In the genomic region with DNA sequence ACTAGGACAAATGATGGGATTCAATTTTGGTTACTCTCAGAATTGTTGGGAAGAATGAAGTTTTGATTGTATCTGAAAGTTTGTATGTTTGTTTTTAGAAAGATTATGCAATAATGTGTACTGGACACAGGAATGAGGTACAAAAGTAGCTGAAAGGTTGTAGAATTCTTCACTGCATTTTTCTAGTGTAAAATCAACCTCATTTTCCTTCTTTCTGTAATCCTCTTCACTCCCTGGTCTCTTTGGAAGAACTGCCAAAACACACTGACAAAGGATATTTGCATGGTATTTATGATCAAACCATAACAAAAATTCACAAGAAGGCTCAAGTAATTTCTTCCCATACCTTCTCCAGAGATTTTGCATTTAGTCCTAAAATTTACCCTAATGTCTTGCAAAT, we compare ENCODE assay signal across 22 cellular contexts.
"Had no signal": no experiment of that assay in that cellular context is flagged by ENCODE, and none has a peak within 500 bp of the region (broad histone marks: within the 10 kb centered on the region; RNA-seq: fewer than 3 reads in every experiment).

No MANE protein-coding gene starts in this region.

- ATAC-seq: activated CD8-positive, alpha-beta T cell treated with anti-CD3 and anti-CD28 coated beads, Interleukin-2, amount 10 ng/mL, durations not matched to agents 7 days and 5 days; activated naive CD8-positive, alpha-beta T cell treated with anti-CD3 and anti-CD28 coated beads, Interleukin-2, amount 50 U/mL, for 24 hours; activated T-cell treated with anti-CD3 and anti-CD28 coated beads, Interleukin-2, amount 50 U/mL, for 4 hours; gastrocnemius medialis; left lung; right cardiac atrium had no signal

- H3K27me3 ChIP-seq: cardiac muscle cell, gastrocnemius medialis, left lung, neural progenitor cell, thyroid gland had no signal

- H3K27ac ChIP-seq: cardiac muscle cell, gastrocnemius medialis, neural progenitor cell, prostate gland, thyroid gland had no signal

- H3K27me3 Mint-ChIP-seq: activated CD4-positive, alpha-beta T cell treated with anti-CD3 and anti-CD28 coated beads, Interleukin-2, amount 10 ng/mL, durations not matched to agents 24 days and 14 days; activated naive CD8-positive, alpha-beta T cell treated with anti-CD3 and anti-CD28 coated beads, Interleukin-2, amount 50 U/mL, for 24 hours had no signal

- H3K9me3 Mint-ChIP-seq: activated CD4-positive, alpha-beta T cell treated with anti-CD3 and anti-CD28 coated beads, Interleukin-2, amount 10 ng/mL, durations not matched to agents 24 days and 14 days; activated naive CD4-positive, alpha-beta T cell treated with anti-CD3 and anti-CD28 coated beads, Interleukin-2, amount 10 ng/mL, durations not matched to agents 7 days and 5 days; activated naive CD8-positive, alpha-beta T cell treated with anti-CD3 and anti-CD28 coated beads, Interleukin-2, amount 50 U/mL, for 24 hours; activated T-cell treated with anti-CD3 and anti-CD28 coated beads, Interleukin-2, amount 50 U/mL, for 4 hours; neural progenitor cell had no signal

- H3K4me3 ChIP-seq: cardiac muscle cell, gastrocnemius medialis, left lung, neural progenitor cell, prostate gland, thyroid gland had no signal

- H3K9me3 ChIP-seq: gastrocnemius medialis, left lung, prostate gland, thyroid gland had no signal

- H3K27ac Mint-ChIP-seq: activated CD4-positive, alpha-beta T cell treated with anti-CD3 and anti-CD28 coated beads, Interleukin-2, amount 10 ng/mL, durations not matched to agents 24 days and 14 days; activated CD8-positive, alpha-beta T cell treated with anti-CD3 and anti-CD28 coated beads, Interleukin-2, amount 10 ng/mL, durations not matched to agents 7 days and 5 days; activated naive CD4-positive, alpha-beta T cell treated with anti-CD3 and anti-CD28 coated beads, Interleukin-2, amount 10 ng/mL, durations not matched to agents 7 days and 5 days; activated naive CD8-positive, alpha-beta T cell treated with anti-CD3 and anti-CD28 coated beads, Interleukin-2, amount 50 U/mL, for 24 hours; neural progenitor cell had no signal

- H3K36me3 ChIP-seq: cardiac muscle cell, gastrocnemius medialis, neural progenitor cell, prostate gland, thyroid gland had no signal

- FAIRE-seq: small intestine had no signal

- DNase-seq: activated CD4-positive, alpha-beta T cell treated with anti-CD3 and anti-CD28 coated beads, Interleukin-2, amount 10 ng/mL, durations not matched to agents 24 days and 14 days; activated CD8-positive, alpha-beta T cell treated with anti-CD3 and anti-CD28 coated beads, Interleukin-2, amount 10 ng/mL, durations not matched to agents 7 days and 5 days; activated effector memory CD4-positive, alpha-beta T cell treated with Interleukin-2 at 50 U/mL for 16 hours; activated naive CD4-positive, alpha-beta T cell treated with anti-CD3 and anti-CD28 coated beads, Interleukin-2, amount 10 ng/mL, durations not matched to agents 7 days and 5 days; activated naive CD8-positive, alpha-beta T cell treated with anti-CD3 and anti-CD28 coated beads, Interleukin-2, amount 50 U/mL, for 24 hours; activated T-cell treated with anti-CD3 and anti-CD28 coated beads, Interleukin-2, amount 50 U/mL, for 4 hours; erythroblast; gastrocnemius medialis; head of caudate nucleus; left lung; mammary epithelial cell; midbrain; right cardiac atrium; small intestine; stimulated activated CD4-positive, alpha-beta T cell treated with anti-CD3 and anti-CD28 coated beads, Interleukin-15, amount 100 ng/mL, for 24 hours; stimulated activated CD4-positive, alpha-beta T cell treated with anti-CD3 and anti-CD28 coated beads, Interleukin-2, amount 100 ng/mL, for 48 hours; T-helper 1 cell; T-helper 9 cell; thyroid gland had no signal

- H3K36me3 Mint-ChIP-seq: activated naive CD4-positive, alpha-beta T cell treated with anti-CD3 and anti-CD28 coated beads, Interleukin-2, amount 10 ng/mL, durations not matched to agents 7 days and 5 days had no signal

- H3K4me3 Mint-ChIP-seq: activated CD4-positive, alpha-beta T cell treated with anti-CD3 and anti-CD28 coated beads, Interleukin-2, amount 10 ng/mL, durations not matched to agents 24 days and 14 days; activated CD8-positive, alpha-beta T cell treated with anti-CD3 and anti-CD28 coated beads, Interleukin-2, amount 10 ng/mL, durations not matched to agents 7 days and 5 days; activated naive CD4-positive, alpha-beta T cell treated with anti-CD3 and anti-CD28 coated beads, Interleukin-2, amount 10 ng/mL, durations not matched to agents 7 days and 5 days; activated naive CD8-positive, alpha-beta T cell treated with anti-CD3 and anti-CD28 coated beads, Interleukin-2, amount 50 U/mL, for 24 hours; activated T-cell treated with anti-CD3 and anti-CD28 coated beads, Interleukin-2, amount 50 U/mL, for 4 hours; neural progenitor cell had no signal

- H3K4me1 Mint-ChIP-seq: activated naive CD4-positive, alpha-beta T cell treated with anti-CD3 and anti-CD28 coated beads, Interleukin-2, amount 10 ng/mL, durations not matched to agents 7 days and 5 days had no signal

- H3K4me1 ChIP-seq: neural progenitor cell, prostate gland, thyroid gland had no signal
